Comparison of ENCODE assay signal across 17 cellular contexts in genomic region chr11:13189561-13190435, GRCh38.
"Had no signal": no experiment of that assay in that cellular context is flagged by ENCODE, and none has a peak within 500 bp of the region (broad histone marks: within the 10 kb centered on the region; RNA-seq: fewer than 3 reads in every experiment).

No MANE protein-coding gene starts in this region.

- H3K36me3 ChIP-seq: neural progenitor cell, upper lobe of left lung had no signal

- H3K27me3 ChIP-seq: foreskin keratinocyte, neural progenitor cell, upper lobe of left lung had no signal

- H3K4me3 ChIP-seq: lung, neural progenitor cell, upper lobe of left lung had no signal

- ATAC-seq: foreskin keratinocyte; stimulated activated naive CD8-positive, alpha-beta T cell treated with anti-CD3 and anti-CD28 coated beads, Interleukin-15, Interleukin-2, amounts not matched to agents 100 U/mL and 50 U/mL, for 24 hours had no signal

- DNase-seq: activated CD4-positive, alpha-beta T cell treated with anti-CD3 and anti-CD28 coated beads, Interleukin-2, amount 50 U/mL, for 1 hour; activated CD4-positive, CD25-positive, alpha-beta regulatory T cell; activated CD8-positive, alpha-beta memory T cell treated with anti-CD3 and anti-CD28 coated beads for 24 hours; activated gamma-delta T cell treated with Interleukin-2 at 50 U/mL for 16 hours; foreskin keratinocyte; glutamatergic neuron; naive B cell; retina; small intestine; stimulated activated CD4-positive, alpha-beta T cell treated with anti-CD3 and anti-CD28 coated beads, Interleukin-4, amount 100 ng/mL, for 4 hours; stimulated activated CD8-positive, alpha-beta memory T cell treated with anti-CD3 and anti-CD28 coated beads, Interleukin-4, amount 100 ng/mL, for 48 hours; stimulated activated naive CD8-positive, alpha-beta T cell treated with anti-CD3 and anti-CD28 coated beads, Interleukin-15, Interleukin-2, amounts not matched to agents 100 U/mL and 50 U/mL, for 24 hours; SW 1271; upper lobe of left lung had no signal

- H3K4me2 ChIP-seq: neural progenitor cell had no signal

- H3K9ac ChIP-seq: neural progenitor cell, parathyroid adenoma had no signal

- H3K79me2 ChIP-seq: parathyroid adenoma had no signal

- H3K27ac ChIP-seq: foreskin keratinocyte, neural progenitor cell, parathyroid adenoma, upper lobe of left lung had no signal

- H3K4me1 ChIP-seq: foreskin keratinocyte, neural progenitor cell, parathyroid adenoma, upper lobe of left lung had no signal

- H2AFZ ChIP-seq: neural progenitor cell, parathyroid adenoma had no signal
